ENCODE assay signal across 8 cellular contexts in genomic region chr12:43325786-43326185, GRCh38.
A peak's percentile ranks its signal among the peaks of the same experiment; 100 is the strongest.
DNase-seq lines count a peak whose midpoint lies in the region; ATAC-seq and TF ChIP-seq lines count a peak whose summit lies in the region.
"Had no signal": no experiment of that assay in that cellular context is flagged by ENCODE, and none has a peak within 500 bp of the region (broad histone marks: within the 10 kb centered on the region; RNA-seq: fewer than 3 reads in every experiment).

No MANE protein-coding gene starts in this region.

- peak; percentile 83 for ATAC-seq in GM19372 (IDR thresholded peaks at IDR 0.05; ENCODE audit: low read depth, unreplicated experiment)
- peak; percentile 75 for ATAC-seq in HG02840 (IDR thresholded peaks at IDR 0.05; ENCODE audit: low FRiP score, unreplicated experiment)
- ATAC-seq in foreskin keratinocyte: no peak
- no peak for ATAC-seq in HG03097 (IDR thresholded peaks at IDR 0.05; ENCODE audit: low FRiP score, unreplicated experiment)

- peak; percentile 90 to 94 for DNase-seq in Kasumi-1 (lab: John Stamatoyannopoulos, UW)
- no peak for DNase-seq in activated naive CD4-positive, alpha-beta T cell treated with Interleukin-2 at 50 U/mL for 16 hours
- DNase-seq in foreskin keratinocyte: no peak
- no peak for DNase-seq in NCI-H2171 (lab: John Stamatoyannopoulos, UW)
- DNase-seq: tibial artery had no signal

- TF ChIP-seq CTCF in foreskin keratinocyte (conservative IDR thresholded peaks at IDR 0.05): no peak

- no peak overlapping the region for H3K27ac ChIP-seq in foreskin keratinocyte
- H3K27ac ChIP-seq: tibial artery had no signal

- H3K4me1 ChIP-seq in foreskin keratinocyte: no peaks in the 10 kb centered on the region
- H3K4me1 ChIP-seq: tibial artery had no signal

- H3K27me3 ChIP-seq in foreskin keratinocyte: no peaks in the 10 kb centered on the region
- H3K27me3 ChIP-seq: tibial artery had no signal

Comparison
In these comparisons a context has a peak if more than half of its experiments do, and no peak if none do; other contexts are left out.
1. ATAC-seq: peak in GM19372 (single experiment) and HG02840 (single experiment); none in foreskin keratinocyte (single experiment) and HG03097 (single experiment).
2. DNase-seq: peak in Kasumi-1 (2 of 2); none in activated naive CD4-positive, alpha-beta T cell treated with Interleukin-2 at 50 U/mL for 16 hours (single experiment), foreskin keratinocyte (0 of 2) and NCI-H2171 (single experiment).